ENCODE assay signal across 33 cellular contexts in the genomic region with DNA sequence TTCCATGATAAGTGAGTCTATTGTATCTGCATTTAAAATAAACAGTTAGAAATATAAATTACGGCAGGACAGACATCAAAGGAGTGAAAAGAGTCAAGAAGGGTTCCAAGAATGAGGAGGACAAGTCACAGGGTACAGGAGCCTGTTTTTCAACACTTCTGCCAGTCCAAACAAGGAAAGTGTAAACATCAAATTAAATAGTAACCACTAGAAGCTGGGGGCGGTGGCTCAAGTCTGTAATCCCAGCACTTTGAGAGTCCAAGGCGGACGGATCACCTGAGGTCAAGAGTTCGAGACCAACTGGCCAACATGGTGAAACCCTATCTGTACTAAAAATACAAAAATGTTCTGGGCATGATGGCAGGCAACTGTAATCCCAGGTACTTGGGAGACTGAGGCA.
"Had no signal": no experiment of that assay in that cellular context is flagged by ENCODE, and none has a peak within 500 bp of the region (broad histone marks: within the 10 kb centered on the region; RNA-seq: fewer than 3 reads in every experiment).

No MANE protein-coding gene starts in this region.

- H3K27me3 ChIP-seq: adrenal gland, cardiac muscle cell had no signal

- H3K4me3 ChIP-seq: adrenal gland, cardiac muscle cell had no signal

- H3K36me3 ChIP-seq: adrenal gland, cardiac muscle cell had no signal

- H3K4me1 ChIP-seq: adrenal gland had no signal

- H3K9me3 ChIP-seq: adrenal gland had no signal

- FAIRE-seq: bronchial epithelial cell, TTC549 had no signal

- ATAC-seq: activated CD8-positive, alpha-beta T cell treated with anti-CD3 and anti-CD28 coated beads for 36 hours; activated naive CD4-positive, alpha-beta T cell treated with anti-CD3 and anti-CD28 coated beads, Interleukin-2, amount 50 U/mL, for 72 hours; activated T-cell treated with anti-CD3 and anti-CD28 coated beads, Interleukin-2, amount 50 U/mL, for 4 hours; activated T-cell treated with anti-CD3 and anti-CD28 coated beads, Interleukin-2, amount 50 U/mL, for 72 hours; activated T-helper 17 cell treated with anti-CD3 and anti-CD28 coated beads, Interleukin-2, amount 50 U/mL, for 72 hours had no signal

- DNase-seq: activated B cell treated with CpG ODN at 0.5 μM for 24 hours; activated CD4-positive, alpha-beta memory T cell treated with anti-CD3 and anti-CD28 coated beads for 36 hours; activated CD4-positive, alpha-beta T cell treated with anti-CD3 and anti-CD28 coated beads for 4 hours; activated CD4-positive, alpha-beta T cell treated with anti-CD3 and anti-CD28 coated beads, Interleukin-2, amount 10 ng/mL, durations not matched to agents 24 days and 14 days; activated CD4-positive, alpha-beta T cell treated with anti-CD3 and anti-CD28 coated beads, Interleukin-2, amount 50 U/mL, for 1 hour; activated CD4-positive, alpha-beta T cell treated with anti-CD3 and anti-CD28 coated beads, Interleukin-2, amount 50 U/mL, for 4 hours; activated CD4-positive, CD25-positive, alpha-beta regulatory T cell treated with anti-CD3 and anti-CD28 coated beads, Interleukin-2, amount 50 U/mL, for 72 hours; activated CD8-positive, alpha-beta memory T cell treated with anti-CD3 and anti-CD28 coated beads, Interleukin-2, amount 50 U/mL, for 4 hours; activated CD8-positive, alpha-beta T cell treated with anti-CD3 and anti-CD28 coated beads for 36 hours; activated effector memory CD4-positive, alpha-beta T cell treated with anti-CD3 and anti-CD28 coated beads, Interleukin-2, amount 50 U/mL, for 16 hours; activated gamma-delta T cell treated with Interleukin-2 at 50 U/mL for 16 hours; activated naive CD4-positive, alpha-beta T cell; activated naive CD4-positive, alpha-beta T cell treated with anti-CD3 and anti-CD28 coated beads for 36 hours; activated naive CD4-positive, alpha-beta T cell treated with anti-CD3 and anti-CD28 coated beads, Interleukin-2, amount 50 U/mL, for 16 hours; activated naive CD8-positive, alpha-beta T cell treated with anti-CD3 and anti-CD28 coated beads for 36 hours; activated T-cell treated with anti-CD3 and anti-CD28 coated beads for 4 hours; activated T-cell treated with anti-CD3 and anti-CD28 coated beads, Interleukin-2, amount 50 U/mL, for 1 hour; activated T-cell treated with anti-CD3 and anti-CD28 coated beads, Interleukin-2, amount 50 U/mL, for 4 hours; activated T-cell treated with anti-CD3 and anti-CD28 coated beads, Interleukin-2, amount 50 U/mL, for 72 hours; adrenal gland; amniotic stem cell; aorta; caudate nucleus; cerebellar nuclear complex; T-helper 1 cell; T-helper 2 cell; T-helper 9 cell had no signal

- H3K27ac ChIP-seq: adrenal gland, cardiac muscle cell, VCaP had no signal
